ENCODE assay signal across 17 cellular contexts in genomic region chr7:2878306-2878705, GRCh38. TPM values are rescaled to one million over a fixed set of nuclear protein-coding genes. Genes with fewer than 3 reads are reported as not detected.
DNase-seq lines count a peak whose midpoint lies in the region; ATAC-seq, FAIRE-seq and TF ChIP-seq lines count a peak whose summit lies in the region.
"Had no signal": no experiment of that assay in that cellular context is flagged by ENCODE, and none has a peak within 500 bp of the region (broad histone marks: within the 10 kb centered on the region; RNA-seq: fewer than 3 reads in every experiment).

No MANE protein-coding gene starts in this region.

- no peak overlapping the region for H2AFZ ChIP-seq in K562 (ENCODE audit: low read depth, low read length)
- H2AFZ ChIP-seq: GM23248 had no signal

- TF ChIP-seq CTCF in K562 (IDR thresholded peaks at IDR 0.05 in 2 of 3, conservative IDR thresholded peaks at IDR 0.05 in 1 of 3; ENCODE audit: insufficient read depth in 2 of 3, low read depth in 1 of 3, low read length in 3 of 3), result no peak

- H3K27ac ChIP-seq in BLaER1, result peak overlapping the region; percentile 37
- no peak overlapping the region for H3K27ac ChIP-seq in K562 (ENCODE audit: extremely low read depth, low read depth, low read length)
- H3K27ac ChIP-seq: GM23248, RWPE1, SJSA1 had no signal

- ATAC-seq in K562 (no peak), HG03135 (IDR thresholded peaks at IDR 0.05; ENCODE audit: unreplicated experiment) (no peak)

- no peak for FAIRE-seq in K562 (lab: Jason Lieb, UNC)

- H3K9ac ChIP-seq in BLaER1, result no peak overlapping the region
- no peak overlapping the region for H3K9ac ChIP-seq in K562 (ENCODE audit: insufficient read depth in 1 of 2, low read depth in 2 of 2, low read length in 2 of 2)
- H3K9ac ChIP-seq: GM23248 had no signal

- peak overlapping the region; percentile 77 for H3K4me2 ChIP-seq in BLaER1
- H3K4me2 ChIP-seq in K562 (ENCODE audit: insufficient read depth, low read length), result no peak overlapping the region

- TF ChIP-seq RAD21 in K562 (CRISPR knock-in tag; conservative IDR thresholded peaks at IDR 0.05 in 1 of 2, IDR thresholded peaks at IDR 0.05 in 1 of 2), result no peak

- no TSS peak for BruUV-seq in K562 (replicated peaks; lab: Mats Ljungman, UMichigan)

- CTCF ChIA-PET in K562 (lab: Yijun Ruan, JAX; ENCODE audit: low intra/inter-chr PET ratio), result no interaction called here

- in situ Hi-C loops in K562 (cut with MboI), result no loop called here

- H4K20me1 ChIP-seq in BLaER1 (no peaks in the 10 kb centered on the region), K562 (replicated peaks; ENCODE audit: control insufficient read depth, insufficient read depth, low read length) (peaks cover 5% of the 10 kb centered on the region)

- peak; percentile 11 to 58 for DNase-seq in NCI-H524 (lab: John Stamatoyannopoulos, UW)
- DNase-seq in NCI-H524 treated with DMSO at 0.1 percent for 48 hours (lab: John Stamatoyannopoulos, UW), result no peak
- peak; percentile 53 for DNase-seq in Jurkat, Clone E6-1 (ENCODE audit: low read depth, low spot score)
- DNase-seq in K562 (ENCODE audit: extremely low read depth in 1 of 4, low spot score in 3 of 4), result no peak
- DNase-seq in iPS-NIHi7 (ENCODE audit: extremely low spot score), result no peak
- DNase-seq in NCI-H748 treated with DMSO at 0.1 percent for 48 hours (lab: John Stamatoyannopoulos, UW), result no peak
- DNase-seq: 8988T, DMS79 treated with DMSO at 0.1 percent for 48 hours, GM23248, IMR-90, NCI-H2029 treated with DMSO at 0.1 percent for 48 hours, NCI-H526, OCI-M1 had no signal

- no peak for TF ChIP-seq EP300 in K562 (IDR thresholded peaks at IDR 0.05; ENCODE audit: low read length)

- H3K4me1 ChIP-seq in BLaER1, result peaks cover 100% of the 10 kb centered on the region
- peaks cover 0 to 24% of the 10 kb centered on the region in 2 experiments; a peak in 2 of 5 replicates for H3K4me1 ChIP-seq in K562 (replicated peaks in 1 of 2; ENCODE audit: control insufficient read depth in 2 of 2, insufficient read depth in 2 of 2, low read length in 2 of 2)

- no peaks in the 10 kb centered on the region for H3K9me1 ChIP-seq in K562 (ENCODE audit: control insufficient read depth, insufficient read depth, low read length)

- H3K36me3 ChIP-seq in BLaER1 (no peaks in the 10 kb centered on the region), K562 (ENCODE audit: control insufficient read depth, insufficient read depth, low read length) (no peaks in the 10 kb centered on the region)
- H3K36me3 ChIP-seq: SJSA1 had no signal

- H3K9me3 ChIP-seq in BLaER1, result no peaks in the 10 kb centered on the region
- no peaks in the 10 kb centered on the region; the same call in 1 of the 2 replicates for H3K9me3 ChIP-seq in K562 (replicated peaks; ENCODE audit: control insufficient read depth, insufficient read depth, low read depth, low read length)
- H3K9me3 ChIP-seq: SJSA1 had no signal

- no peak overlapping the region for H3K4me3 ChIP-seq in BLaER1
- H3K4me3 ChIP-seq in Jurkat, Clone E6-1 (ENCODE audit: low read length), result no peak overlapping the region
- H3K4me3 ChIP-seq in K562, result no peak overlapping the region
- H3K4me3 ChIP-seq: GM23248, SJSA1 had no signal

- WGBS in K562 (ENCODE audit: insufficient coverage, low coverage, missing lambda C conversion rate), result 4% methylated on average over 3 of the region's 3 CpGs

- H3K27me3 ChIP-seq in BLaER1 (no peaks in the 10 kb centered on the region), K562 (ENCODE audit: control insufficient read depth in 2 of 2, insufficient read depth in 2 of 2, low read length in 2 of 2) (peaks cover 13 to 59% of the 10 kb centered on the region in 2 experiments; a peak in 4 of 5 replicates)
- H3K27me3 ChIP-seq: SJSA1 had no signal

- POLR2A ChIA-PET in K562 (lab: Yijun Ruan, JAX), result interaction anchor here (0.6 kb wide), 1 partner anchor 304 kb away, joined by 3 read pairs; no protein-coding TSS in a partner anchor

- no peaks in the 10 kb centered on the region for H3K79me2 ChIP-seq in K562 (ENCODE audit: control insufficient read depth, insufficient read depth, low read length)

- intact Hi-C loops in K562 (cut with micrococcal nuclease), result no loop called here

- TF ChIP-seq POLR2A in K562 (conservative IDR thresholded peaks at IDR 0.05), result no peak

TF ChIP-seq in K562, 482 proteins besides CTCF, POLR2A, EP300 and RAD21:
- no peak for TF ChIP-seq JUND (IDR thresholded peaks at IDR 0.05; ENCODE audit: borderline replicate concordance, low read depth, low read length)
- TF ChIP-seq JUND (tag; IDR thresholded peaks at IDR 0.05; ENCODE audit: borderline replicate concordance, low read depth, low read length), result 0 out of 3 replicates have a peak, but pooled peaks have one; percentile 5
- TF ChIP-seq KAT2B (IDR thresholded peaks at IDR 0.05; ENCODE audit: low read depth, low read length), result no peak
- TF ChIP-seq ZNF274 (IDR thresholded peaks at IDR 0.05; ENCODE audit: borderline replicate concordance, low read depth, low read length), result no peak
- TF ChIP-seq NFE2L1 (tag; IDR thresholded peaks at IDR 0.05; ENCODE audit: borderline replicate concordance, low read depth), result no peak
TF ChIP-seq in K562: peak in this region for 1.

RNA-seq across cellular contexts. Expression of gene GNA12, which starts 34.2 kb away (rescaled TPM):
- polyA plus RNA-seq in Jurkat, Clone E6-1 (2012; ENCODE audit: insufficient read depth, insufficient read length), result 36.4 TPM
- total RNA-seq in K562 (2011; cell fraction: chromatin; rRNA removed; ENCODE audit: low replicate concordance), result 34.3 and 48.1 TPM in 2 replicates
- 27.5 and 29.5 TPM in 2 replicates for total RNA-seq in K562 (2011; cell fraction: nucleolus; rRNA removed)
- total RNA-seq in K562 (2011; cell fraction: nucleoplasm; rRNA removed), result 23.2 and 24.7 TPM in 2 replicates
- total RNA-seq in K562 (2014; rRNA removed) (3.6 and 6.3 TPM in 2 replicates), K562 (2014; rRNA removed; fragmentation: Illumina TruSeq; extraction: Trizol) (6.6 and 8.4 TPM in 2 replicates), K562 (2015; rRNA removed; fragmentation: Illumina TruSeq; extraction: Trizol) (9.2 and 9.6 TPM in 2 replicates), K562 (2021) (24.5 and 25.0 TPM in 2 replicates)
- polyA plus RNA-seq in K562 (2011; rRNA removed) (32.7 and 34.2 TPM in 2 replicates), K562 (2014; fragmentation: Illumina TruSeq; extraction: Trizol) (19.4 and 20.7 TPM in 2 replicates), K562 (2014; fragmentation: Nextera tagmentation; extraction: Ambion mirVana) (1 to 10 TPM in 1 of 2 experiments, under 1 TPM in 1; 0.65 to 2.2 TPM), K562 (2014; rRNA removed) (16.4 and 18.3 TPM in 2 replicates)
- 30.5 and 36.3 TPM in 2 replicates for polyA plus RNA-seq in K562 (2011; cell fraction: cytosol; rRNA removed)
- 18.5 and 19.3 TPM in 2 replicates for polyA plus RNA-seq in K562 (2011; cell fraction: nucleus; rRNA removed)
- polyA plus RNA-seq in K562 (2012), result 18.1 and 31.2 TPM in 2 replicates
- 30.0 and 50.8 TPM in 2 replicates for polyA minus RNA-seq in K562 (2011; rRNA and poly(A)+ RNA removed)
- polyA minus RNA-seq in K562 (2011; cell fraction: cytosol; rRNA and poly(A)+ RNA removed), result 22.2 and 27.2 TPM in 2 replicates
- 6.3 and 10.7 TPM in 2 replicates for polyA minus RNA-seq in K562 (2011; cell fraction: nucleus; rRNA and poly(A)+ RNA removed)

Comparison
In these comparisons a context has a peak if more than half of its experiments do, and no peak if none do; other contexts are left out.
1. DNase-seq: peak in NCI-H524 (2 of 2) and Jurkat, Clone E6-1 (single experiment); none in NCI-H524 treated with DMSO at 0.1 percent for 48 hours (single experiment), K562 (0 of 4), iPS-NIHi7 (single experiment) and NCI-H748 treated with DMSO at 0.1 percent for 48 hours (single experiment).